ENCODE assay signal across 10 cellular contexts in the genomic region with DNA sequence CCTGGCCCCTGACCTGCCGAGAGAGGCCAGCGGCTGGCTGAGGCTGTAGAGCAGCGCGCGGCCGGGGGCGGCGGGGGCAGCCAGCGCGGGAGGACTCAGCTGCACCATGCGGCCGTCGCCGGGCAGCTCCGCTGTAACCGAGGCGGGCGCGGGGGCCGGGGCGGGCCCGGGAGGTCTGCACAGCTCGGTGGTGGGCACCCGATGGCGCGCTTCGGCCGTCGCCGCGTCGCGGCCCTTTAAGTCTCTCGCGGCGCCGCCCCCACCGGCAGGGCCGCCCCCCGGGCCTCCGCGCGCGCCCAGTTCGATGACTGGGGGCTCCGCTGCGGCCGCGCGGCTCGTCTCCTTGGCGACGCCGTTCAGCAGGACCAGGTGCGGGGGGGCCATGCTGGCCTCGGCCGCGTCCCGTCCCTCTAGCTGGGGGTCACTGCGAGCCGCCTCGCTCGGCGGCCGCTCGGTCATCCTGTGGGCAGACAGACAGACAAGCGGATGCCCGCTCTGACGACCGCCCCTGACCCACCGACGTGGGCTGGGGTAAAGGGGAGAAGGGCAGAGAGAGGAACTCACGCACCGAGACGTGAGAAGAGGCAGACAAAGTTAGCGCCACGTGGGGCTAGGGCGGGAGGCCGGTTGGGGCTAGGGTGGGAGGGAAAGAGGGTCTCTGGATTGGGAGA. TPM values are rescaled to one million over a fixed set of nuclear protein-coding genes. Genes with fewer than 3 reads are reported as not detected.
DNase-seq lines count a peak whose midpoint lies in the region; ATAC-seq and TF ChIP-seq lines count a peak whose summit lies in the region.
"Had no signal": no experiment of that assay in that cellular context is flagged by ENCODE, and none has a peak within 500 bp of the region (broad histone marks: within the 10 kb centered on the region; RNA-seq: fewer than 3 reads in every experiment).

No MANE protein-coding gene starts in this region.

- H3K4me3 Mint-ChIP-seq in activated T-helper 2 cell treated with anti-CD3 and anti-CD28 coated beads, Interferon-gamma antibody, Interleukin-2, Interleukin-4, amounts not matched to agents 10 μg/mL and 5 μg/mL and 100 μg/mL, durations not matched to agents 14 hours and 24 hours and 36 hours (ENCODE audit: low read depth): peak overlapping the region; percentile 23
- peak overlapping the region; percentile 7 to 44 for H3K4me3 Mint-ChIP-seq in stimulated activated naive CD8-positive, alpha-beta T cell treated with anti-CD3 and anti-CD28 coated beads, Interleukin-15, amount 100 ng/mL, for 72 hours

- no peaks in the 10 kb centered on the region for H3K36me3 ChIP-seq in gastroesophageal sphincter
- H3K36me3 ChIP-seq: BLaER1 had no signal

- TF ChIP-seq POLR2A in gastroesophageal sphincter (IDR thresholded peaks at IDR 0.05): no peak

- 0% methylated on average over 5 of the region's 79 CpGs; no CpG with 5 or more reads in 1 of the 2 donors for WGBS in gastroesophageal sphincter (ENCODE audit: low coverage in 1 of 2), 2 donors

- TF ChIP-seq CTCF in gastroesophageal sphincter (IDR thresholded peaks at IDR 0.05): no peak

- peaks cover 94% of the 10 kb centered on the region for H3K27me3 ChIP-seq in gastroesophageal sphincter

- H3K4me1 ChIP-seq in gastroesophageal sphincter: peaks cover 0 to 44% (median 19%) of the 10 kb centered on the region in 3 donors
- H3K4me1 ChIP-seq: BLaER1 had no signal

- intact Hi-C loops in activated T-helper 2 cell treated with anti-CD3 and anti-CD28 coated beads, Interferon-gamma antibody, Interleukin-2, Interleukin-4, amounts not matched to agents 10 μg/mL and 5 μg/mL and 100 μg/mL, durations not matched to agents 14 hours and 24 hours and 36 hours (cut with micrococcal nuclease): loop anchor here (5.0 kb wide), 1 partner anchor 487 kb away; no protein-coding TSS in a partner anchor
- intact Hi-C loops in left colon (cut with DNase I, micrococcal nuclease): no loop called here

- H3K27me3 Mint-ChIP-seq in activated T-helper 2 cell treated with anti-CD3 and anti-CD28 coated beads, Interferon-gamma antibody, Interleukin-2, Interleukin-4, amounts not matched to agents 10 μg/mL and 5 μg/mL and 100 μg/mL, durations not matched to agents 14 hours and 24 hours and 36 hours (ENCODE audit: low read depth): peaks cover 59% of the 10 kb centered on the region
- no peaks in the 10 kb centered on the region for H3K27me3 Mint-ChIP-seq in stimulated activated naive CD8-positive, alpha-beta T cell treated with anti-CD3 and anti-CD28 coated beads, Interleukin-15, amount 100 ng/mL, for 72 hours

- H3K4me3 ChIP-seq in gastroesophageal sphincter: peak overlapping the region in 1 of 2 donors; percentile 47
- H3K4me3 ChIP-seq: BLaER1 had no signal

- no peak overlapping the region for H3K27ac Mint-ChIP-seq in activated T-helper 2 cell treated with anti-CD3 and anti-CD28 coated beads, Interferon-gamma antibody, Interleukin-2, Interleukin-4, amounts not matched to agents 10 μg/mL and 5 μg/mL and 100 μg/mL, durations not matched to agents 14 hours and 24 hours and 36 hours
- H3K27ac Mint-ChIP-seq in stimulated activated naive CD8-positive, alpha-beta T cell treated with anti-CD3 and anti-CD28 coated beads, Interleukin-15, amount 100 ng/mL, for 72 hours: no peak overlapping the region

- H3K9me3 Mint-ChIP-seq in activated T-helper 2 cell treated with anti-CD3 and anti-CD28 coated beads, Interferon-gamma antibody, Interleukin-2, Interleukin-4, amounts not matched to agents 10 μg/mL and 5 μg/mL and 100 μg/mL, durations not matched to agents 14 hours and 24 hours and 36 hours: no peaks in the 10 kb centered on the region
- no peaks in the 10 kb centered on the region for H3K9me3 Mint-ChIP-seq in stimulated activated naive CD8-positive, alpha-beta T cell treated with anti-CD3 and anti-CD28 coated beads, Interleukin-15, amount 100 ng/mL, for 72 hours

- peak overlapping the region in 1 of 4 donors; percentile 38 for H3K27ac ChIP-seq in gastroesophageal sphincter
- H3K27ac ChIP-seq: BLaER1 had no signal

- no peaks in the 10 kb centered on the region for H3K36me3 Mint-ChIP-seq in activated T-helper 2 cell treated with anti-CD3 and anti-CD28 coated beads, Interferon-gamma antibody, Interleukin-2, Interleukin-4, amounts not matched to agents 10 μg/mL and 5 μg/mL and 100 μg/mL, durations not matched to agents 14 hours and 24 hours and 36 hours (ENCODE audit: low read depth)

- ATAC-seq in left colon (peak; percentile 33), gastroesophageal sphincter (no peak), GM21423 (IDR thresholded peaks at IDR 0.05; ENCODE audit: unreplicated experiment) (no peak)
- ATAC-seq in stimulated activated naive CD8-positive, alpha-beta T cell treated with anti-CD3 and anti-CD28 coated beads, Interleukin-15, amount 100 ng/mL, for 72 hours: peak; percentile 35

- TF ChIP-seq EP300 in gastroesophageal sphincter (IDR thresholded peaks at IDR 0.05): no peak

- H3K4me1 Mint-ChIP-seq in activated T-helper 2 cell treated with anti-CD3 and anti-CD28 coated beads, Interferon-gamma antibody, Interleukin-2, Interleukin-4, amounts not matched to agents 10 μg/mL and 5 μg/mL and 100 μg/mL, durations not matched to agents 14 hours and 24 hours and 36 hours (ENCODE audit: low read depth): peaks cover 11% of the 10 kb centered on the region
- peaks cover 24% of the 10 kb centered on the region for H3K4me1 Mint-ChIP-seq in stimulated activated naive CD8-positive, alpha-beta T cell treated with anti-CD3 and anti-CD28 coated beads, Interleukin-15, amount 100 ng/mL, for 72 hours

- DNase-seq in NCI-H82 (lab: John Stamatoyannopoulos, UW): peak; percentile 46
- no peak for DNase-seq in NCI-H82 treated with DMSO at 0.1 percent for 48 hours (lab: John Stamatoyannopoulos, UW; ENCODE audit: unreplicated experiment)
- DNase-seq in activated T-helper 2 cell treated with anti-CD3 and anti-CD28 coated beads, Interferon-gamma antibody, Interleukin-2, Interleukin-4, amounts not matched to agents 10 μg/mL and 5 μg/mL and 100 μg/mL, durations not matched to agents 14 hours and 24 hours and 36 hours (ENCODE audit: low spot score): no peak
- no peak for DNase-seq in left colon
- DNase-seq in stimulated activated naive CD8-positive, alpha-beta T cell treated with anti-CD3 and anti-CD28 coated beads, Interleukin-15, amount 100 ng/mL, for 72 hours: no peak
- DNase-seq in C1 segment of cervical spinal cord (lab: John Stamatoyannopoulos, UW): no peak
- DNase-seq: activated CD4-positive, alpha-beta T cell treated with anti-CD3 and anti-CD28 coated beads for 48 hours had no signal

- no peaks in the 10 kb centered on the region for H3K9me3 ChIP-seq in gastroesophageal sphincter

RNA-seq across cellular contexts. Expression of a gene that starts 6.5 kb away (rescaled TPM):
- not detected in 2 replicates for total RNA-seq in activated T-helper 2 cell treated with anti-CD3 and anti-CD28 coated beads, Interferon-gamma antibody, Interleukin-2, Interleukin-4, amounts not matched to agents 10 μg/mL and 5 μg/mL and 100 μg/mL, durations not matched to agents 14 hours and 24 hours and 36 hours
- total RNA-seq in left colon (1 to 10 TPM; 1.2 to 1.3 TPM), gastroesophageal sphincter (1 to 10 TPM; 3.0 to 4.2 (median 3.6) TPM)

RNA-seq across cellular contexts. Expression of a gene that starts 35.7 kb away (rescaled TPM):
- total RNA-seq in activated T-helper 2 cell treated with anti-CD3 and anti-CD28 coated beads, Interferon-gamma antibody, Interleukin-2, Interleukin-4, amounts not matched to agents 10 μg/mL and 5 μg/mL and 100 μg/mL, durations not matched to agents 14 hours and 24 hours and 36 hours: not detected in 2 replicates
- 100 to 1,000 TPM in 1 of 2 donors, 10 to 100 TPM in 1; 32.4 to 107 TPM for total RNA-seq in left colon
- 10 to 100 TPM in 1 of 4 donors, under 1 TPM in 1, not detected in 2; 0.78 to 13.0 TPM for total RNA-seq in gastroesophageal sphincter

Comparison
In these comparisons a context has a peak if more than half of its experiments do, and no peak if none do; other contexts are left out.
1. ATAC-seq: peak in left colon (single experiment) and stimulated activated naive CD8-positive, alpha-beta T cell treated with anti-CD3 and anti-CD28 coated beads, Interleukin-15, amount 100 ng/mL, for 72 hours (single experiment); none in gastroesophageal sphincter (single experiment) and GM21423 (single experiment).